ENCODE assay signal across 8 cellular contexts in the genomic region with DNA sequence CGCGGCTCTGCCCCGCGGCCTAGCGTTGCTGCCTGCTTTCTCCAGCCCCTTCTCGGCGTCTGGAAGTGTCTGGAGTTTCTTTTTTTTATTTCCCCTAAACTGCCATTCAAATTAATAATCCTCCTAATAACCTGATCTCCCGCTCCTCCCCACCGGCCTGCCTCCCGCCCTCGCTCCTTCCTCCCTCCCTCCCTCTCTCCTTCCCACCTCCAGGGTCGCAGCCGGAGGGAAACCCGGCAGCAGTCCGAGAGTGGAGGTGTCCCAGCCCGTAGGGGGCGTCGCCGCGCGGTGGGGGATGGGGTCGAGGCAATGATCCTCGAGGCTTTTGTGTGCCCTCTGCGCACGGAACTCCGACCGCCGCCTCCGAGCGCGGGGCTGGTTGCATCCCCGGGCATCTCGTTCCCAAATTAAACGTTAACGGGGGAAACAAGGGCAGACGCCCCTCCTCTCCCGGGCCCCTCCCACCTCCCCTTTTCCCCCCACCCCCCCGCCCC. TPM values are rescaled to one million over a fixed set of nuclear protein-coding genes. Genes with fewer than 3 reads are reported as not detected.
DNase-seq lines count a peak whose midpoint lies in the region; ATAC-seq, FAIRE-seq and TF ChIP-seq lines count a peak whose summit lies in the region.

No MANE protein-coding gene starts in this region.

- H3K9me3 ChIP-seq in Caco-2: no peaks in the 10 kb centered on the region
- H3K9me3 ChIP-seq in colonic mucosa: no peaks in the 10 kb centered on the region
- H3K9me3 ChIP-seq in HepG2 (ENCODE audit: low read length): no peaks in the 10 kb centered on the region

- peak overlapping the region; percentile 94 for H3K27ac Mint-ChIP-seq in Caco-2 (ENCODE audit: unreplicated experiment)
- H3K27ac Mint-ChIP-seq in GM23338: no peak overlapping the region

- POLR2A ChIA-PET in Caco-2 (lab: Charles Lee) (no interaction called here), HepG2 (lab: Yijun Ruan, JAX) (no interaction called here)

- in situ Hi-C loops in HepG2 (cut with HindIII; ENCODE audit: extremely low pct_ligation_motif_present, low pct_unique_long_range_greater_than_20kb): loop anchor here (5.0 kb wide), 2 partner anchors 171 to 531 kb away; no protein-coding TSS in a partner anchor

- H4K20me1 ChIP-seq in GM23338 (replicated peaks; ENCODE audit: insufficient read depth) (peaks cover 14% of the 10 kb centered on the region), HepG2 (ENCODE audit: insufficient read depth, low read length) (no peaks in the 10 kb centered on the region)

- peak; percentile 23 for ATAC-seq in GM23338
- peak; percentile 5 for ATAC-seq in HepG2
- ATAC-seq in GM18858 (IDR thresholded peaks at IDR 0.05; ENCODE audit: unreplicated experiment): no peak

- peak; percentile 22 to 45 for TF ChIP-seq CTCF in Caco-2 (IDR thresholded peaks at IDR 0.05; ENCODE audit: insufficient read depth in 1 of 2, low read depth in 1 of 2, low read length in 1 of 2, severe bottlenecking in 1 of 2, unreplicated experiment in 1 of 2)
- peak; percentile 35 to 58 for TF ChIP-seq CTCF in GM23338 (conservative IDR thresholded peaks at IDR 0.05; ENCODE audit: low read depth in 2 of 2)
- no peak for TF ChIP-seq CTCF in colonic mucosa (IDR thresholded peaks at IDR 0.05)
- peak; percentile 44; the same call in 1 of the 2 replicates for TF ChIP-seq CTCF in HepG2 (CRISPR knock-in tag; IDR thresholded peaks at IDR 0.05)

- H2AFZ ChIP-seq in GM23338 (peak overlapping the region; percentile 2; the same call in 1 of the 2 replicates), HepG2 (ENCODE audit: low read length) (no peak overlapping the region)

- no peak for FAIRE-seq in HepG2 (lab: Jason Lieb, UNC)

- CTCF ChIA-PET in Caco-2 (lab: Charles Lee) (no interaction called here), HepG2 (lab: Yijun Ruan, JAX; ENCODE audit: low intra/inter-chr PET ratio, low total read pairs) (interaction anchor here (1.6 kb wide), 1 partner anchor 530 kb away, joined by 5 read pairs; no protein-coding TSS in a partner anchor)

- H3K9me3 Mint-ChIP-seq in Caco-2 (ENCODE audit: unreplicated experiment): no peaks in the 10 kb centered on the region
- H3K9me3 Mint-ChIP-seq in GM23338: no peaks in the 10 kb centered on the region; the same call in 1 of the 3 replicates

- TF ChIP-seq EP300 in HepG2 (IDR thresholded peaks at IDR 0.05; ENCODE audit: low read depth in 2 of 2, low read length in 2 of 2) (no peak), HepG2 (CRISPR knock-in tag; IDR thresholded peaks at IDR 0.05; ENCODE audit: borderline replicate concordance) (no peak)

- no peaks in the 10 kb centered on the region for H3K27me3 Mint-ChIP-seq in Caco-2 (ENCODE audit: insufficient read depth, unreplicated experiment)
- peaks cover 26% of the 10 kb centered on the region for H3K27me3 Mint-ChIP-seq in GM23338 (ENCODE audit: insufficient read depth, low read depth, poor library complexity)

- H3K4me1 Mint-ChIP-seq in Caco-2 (ENCODE audit: low read depth, unreplicated experiment): peaks cover 22% of the 10 kb centered on the region
- H3K4me1 Mint-ChIP-seq in GM23338: peaks cover 23% of the 10 kb centered on the region

- BruUV-seq in Caco-2 (replicated peaks; lab: Mats Ljungman, UMichigan) (no TSS peak), HepG2 (replicated peaks; lab: Mats Ljungman, UMichigan) (no TSS peak)

- H3K36me3 ChIP-seq in Caco-2 (ENCODE audit: control insufficient read depth, insufficient read depth, low read length): no peaks in the 10 kb centered on the region
- H3K36me3 ChIP-seq in GM23338 (ENCODE audit: insufficient read depth): no peaks in the 10 kb centered on the region
- no peaks in the 10 kb centered on the region for H3K36me3 ChIP-seq in colonic mucosa
- H3K36me3 ChIP-seq in HepG2 (replicated peaks in 1 of 2; ENCODE audit: control insufficient read depth in 1 of 2, insufficient read depth in 2 of 2, low read length in 2 of 2): no peaks in the 10 kb centered on the region

- no peaks in the 10 kb centered on the region for H3K27me3 ChIP-seq in Caco-2 (replicated peaks; ENCODE audit: control insufficient read depth, insufficient read depth, low read length)
- peaks cover 43% of the 10 kb centered on the region for H3K27me3 ChIP-seq in GM23338 (ENCODE audit: insufficient read depth)
- H3K27me3 ChIP-seq in colonic mucosa: no peaks in the 10 kb centered on the region
- H3K27me3 ChIP-seq in HepG2 (ENCODE audit: control insufficient read depth in 1 of 2, insufficient read depth in 2 of 2, low read length in 2 of 2): peaks cover 3 to 24% of the 10 kb centered on the region in 2 experiments; a peak in 4 of 5 replicates

- peaks cover 14% of the 10 kb centered on the region for H3F3A ChIP-seq in GM23338 (replicated peaks; ENCODE audit: low read depth)

- peaks cover 61% of the 10 kb centered on the region for H3K36me3 Mint-ChIP-seq in Caco-2 (ENCODE audit: insufficient read depth, unreplicated experiment)
- peaks cover 24% of the 10 kb centered on the region for H3K36me3 Mint-ChIP-seq in GM23338 (ENCODE audit: low read depth)

- H3K4me3 Mint-ChIP-seq in Caco-2 (ENCODE audit: unreplicated experiment) (peak overlapping the region; percentile 82), GM23338 (peak overlapping the region; percentile 78)

- TF ChIP-seq RAD21 in HepG2 (CRISPR knock-in tag; IDR thresholded peaks at IDR 0.05): no peak

- H3K9me2 ChIP-seq in GM23338 (ENCODE audit: insufficient read depth): no peaks in the 10 kb centered on the region

- peak overlapping the region; percentile 88 for H3K4me2 ChIP-seq in GM23338
- H3K4me2 ChIP-seq in HepG2 (ENCODE audit: low read depth, low read length): peak overlapping the region; percentile 97

- H3K9ac ChIP-seq in colonic mucosa (ENCODE audit: low read depth in 2 of 2, low read length in 2 of 2): peak overlapping the region; percentile 94 to 96
- H3K9ac ChIP-seq in HepG2 (ENCODE audit: insufficient read depth, low read depth, low read length): no peak overlapping the region; the same call in 1 of the 2 replicates

- WGBS in HepG2 (ENCODE audit: low lambda C conversion rate): under 1% methylated on average over 12 of the region's 38 CpGs

- H3K4me1 ChIP-seq in Caco-2: peaks cover 10% of the 10 kb centered on the region
- H3K4me1 ChIP-seq in GM23338 (ENCODE audit: insufficient read depth): peaks cover 26% of the 10 kb centered on the region
- no peaks in the 10 kb centered on the region for H3K4me1 ChIP-seq in colonic mucosa
- H3K4me1 ChIP-seq in HepG2 (ENCODE audit: insufficient read depth, low read length): peaks cover 18% of the 10 kb centered on the region

- intact Hi-C loops in Caco-2 (cut with micrococcal nuclease; ENCODE audit: unreplicated experiment) (loop anchor here (1.0 to 5.0 kb wide), 3 partner anchors 106 to 311 kb away; a partner anchor contains a TSS), colonic mucosa (cut with DNase I) (loop anchor here (5.0 kb wide), 1 partner anchor 106 kb away; a partner anchor contains a TSS), HepG2 (cut with micrococcal nuclease; ENCODE audit: unreplicated experiment) (loop anchor here (2.0 kb wide), 1 partner anchor 91 kb away; no protein-coding TSS in a partner anchor)

- H3K79me2 ChIP-seq in GM23338 (replicated peaks; ENCODE audit: insufficient read depth) (peaks cover 29% of the 10 kb centered on the region), HepG2 (ENCODE audit: insufficient read depth, low read length) (no peaks in the 10 kb centered on the region)

- peak; percentile 88 to 92 for DNase-seq in Caco-2
- peak; percentile 85 for DNase-seq in GM23338 (ENCODE audit: low spot score)
- DNase-seq in NCI-H1092 treated with DMSO at 0.1 percent for 48 hours (lab: John Stamatoyannopoulos, UW): peak; percentile 49
- DNase-seq in activated CD4-positive, CD25-positive, alpha-beta regulatory T cell treated with anti-CD3 and anti-CD28 coated beads, Interleukin-2, amount 50 U/mL, for 72 hours: peak; percentile 66
- DNase-seq in colonic mucosa: peak; percentile 87
- DNase-seq in HepG2 (ENCODE audit: low spot score): peak; percentile 10
- peak; percentile 59 to 68 for DNase-seq in stimulated activated CD4-positive, alpha-beta T cell treated with anti-CD3 and anti-CD28 coated beads, Interleukin-4, amount 100 ng/mL, for 4 hours

- H3K4me3 ChIP-seq in Caco-2 (ENCODE audit: low read depth, low read length) (peak overlapping the region; percentile 49), GM23338 (peak overlapping the region; percentile 97), colonic mucosa (peak overlapping the region; percentile 71), HepG2 (replicated peaks in 1 of 3; ENCODE audit: insufficient read depth in 1 of 3, low read depth in 2 of 3, low read length in 3 of 3) (peak overlapping the region; percentile 64 to 81 (median 71); a peak in 4 of 6 replicates)

- H3K27ac ChIP-seq in GM23338 (ENCODE audit: low read depth) (0 out of 2 replicates have a peak overlapping the region, but pooled peaks have one; percentile 76), colonic mucosa (peak overlapping the region; percentile 93), HepG2 (ENCODE audit: extremely low read length, insufficient read depth, low read length) (no peak overlapping the region)

- no peak for TF ChIP-seq POLR2A in HepG2 (IDR thresholded peaks at IDR 0.05; ENCODE audit: insufficient read depth in 1 of 2, low read depth in 2 of 2, low read length in 2 of 2)

RNA-seq across cellular contexts. Expression of a gene that starts 1.1 kb away (rescaled TPM):
- total RNA-seq in Caco-2 (2022): 95.4 and 96.6 TPM in 2 replicates
- 20.0 and 32.4 TPM in 2 replicates for total RNA-seq in GM23338 (2014; rRNA removed; shearing (Covaris generic))
- polyA plus RNA-seq in GM23338 (2016; fragmentation: Nextera tagmentation; extraction: Ambion mirVana): 15.5 and 16.1 TPM in 2 replicates
- total RNA-seq in colonic mucosa: 10 to 100 TPM; 14.2 to 23.4 TPM
- 1.5 and 2.4 TPM in 2 replicates for total RNA-seq in HepG2 (2016; rRNA removed; fragmentation: Illumina TruSeq; extraction: Trizol)
- total RNA-seq in HepG2 (2016; cell fraction: cytosol; rRNA removed; fragmentation: Illumina TruSeq; extraction: Trizol; ENCODE audit: low read depth): 0.53 and 0.61 TPM in 2 replicates
- total RNA-seq in HepG2 (2016; cell fraction: insoluble cytoplasmic fraction; rRNA removed; fragmentation: Illumina TruSeq; extraction: Trizol): 1.4 and 1.9 TPM in 2 replicates
- 1.4 and 2.1 TPM in 2 replicates for total RNA-seq in HepG2 (2016; cell fraction: membrane; rRNA removed; fragmentation: Illumina TruSeq; extraction: Trizol)
- 3.1 and 4.0 TPM in 2 replicates for total RNA-seq in HepG2 (2016; cell fraction: nucleus; rRNA removed; fragmentation: Illumina TruSeq; extraction: Trizol)
- polyA plus RNA-seq in HepG2 (2011; rRNA removed): 0.62 and 0.89 TPM in 2 replicates
- polyA plus RNA-seq in HepG2 (2011; cell fraction: cytosol; rRNA removed): 0.51 and 0.54 TPM in 2 replicates
- 1.6 and 1.9 TPM in 2 replicates for polyA plus RNA-seq in HepG2 (2011; cell fraction: nucleus; rRNA removed)
- polyA plus RNA-seq in HepG2 (2012): 0.39 and 0.57 TPM in 2 replicates
- 0.50 and 0.75 TPM in 2 replicates for polyA plus RNA-seq in HepG2 (2016; cell fraction: cytosol; fragmentation: Illumina TruSeq; extraction: Trizol; ENCODE audit: low read depth)
- polyA plus RNA-seq in HepG2 (2016; cell fraction: insoluble cytoplasmic fraction; fragmentation: Illumina TruSeq; extraction: Trizol; ENCODE audit: low read depth): 2.4 and 2.5 TPM in 2 replicates
- 2.0 and 2.7 TPM in 2 replicates for polyA plus RNA-seq in HepG2 (2016; cell fraction: membrane; fragmentation: Illumina TruSeq; extraction: Trizol; ENCODE audit: low read depth)
- polyA plus RNA-seq in HepG2 (2016; cell fraction: nucleus; fragmentation: Illumina TruSeq; extraction: Trizol; ENCODE audit: insufficient read depth, low read depth): 4.5 and 5.6 TPM in 2 replicates
- 0.60 and 0.96 TPM in 2 replicates for polyA minus RNA-seq in HepG2 (2011; rRNA and poly(A)+ RNA removed; ENCODE audit: low replicate concordance)
- 1.2 TPM in 1 of 2 replicates, not detected in the other for polyA minus RNA-seq in HepG2 (2011; cell fraction: cytosol; rRNA and poly(A)+ RNA removed)
- 1.8 and 1.9 TPM in 2 replicates for polyA minus RNA-seq in HepG2 (2011; cell fraction: nucleus; rRNA and poly(A)+ RNA removed)

Comparison
In these comparisons a context has a peak if more than half of its experiments do, and no peak if none do; other contexts are left out.
1. DNase-seq: peak in every context shown above with its lines; median percentile 90 in Caco-2; 87 in colonic mucosa; 85 in GM23338; 66 in activated CD4-positive, CD25-positive, alpha-beta regulatory T cell treated with anti-CD3 and anti-CD28 coated beads, Interleukin-2, amount 50 U/mL, for 72 hours; 64 in stimulated activated CD4-positive, alpha-beta T cell treated with anti-CD3 and anti-CD28 coated beads, Interleukin-4, amount 100 ng/mL, for 4 hours; 49 in NCI-H1092 treated with DMSO at 0.1 percent for 48 hours; 10 in HepG2.